In genomic region chr6:132706756-132707155, GRCh38 we compare ENCODE assay signal across 20 cellular contexts. TPM values are rescaled to one million over a fixed set of nuclear protein-coding genes. Genes with fewer than 3 reads are reported as not detected.
"Had no signal": no experiment of that assay in that cellular context is flagged by ENCODE, and none has a peak within 500 bp of the region (broad histone marks: within the 10 kb centered on the region; RNA-seq: fewer than 3 reads in every experiment).

No MANE protein-coding gene starts in this region.

RNA-seq across cellular contexts. Expression of gene VNN1, which starts 7.1 kb away (rescaled TPM):
- total RNA-seq: activated naive CD4-positive, alpha-beta T cell treated with anti-CD3 and anti-CD28 coated beads for 36 hours; activated naive CD4-positive, alpha-beta T cell treated with anti-CD3 and anti-CD28 coated beads, Interleukin-2, amount 50 U/mL, for 72 hours; activated naive CD8-positive, alpha-beta T cell treated with anti-CD3 and anti-CD28 coated beads for 36 hours; activated naive CD8-positive, alpha-beta T cell treated with anti-CD3 and anti-CD28 coated beads, Interleukin-2, amount 10 ng/mL, durations not matched to agents 7 days and 5 days; activated T-cell treated with anti-CD3 and anti-CD28 coated beads, Interleukin-2, amount 50 U/mL, for 4 hours; activated T-cell treated with anti-CD3 and anti-CD28 coated beads, Interleukin-2, amount 50 U/mL, for 72 hours; activated T-helper 1 cell treated with anti-CD3 and anti-CD28 coated beads, Interleukin-12 subunit alpha, Interleukin-12 subunit beta, Interleukin-2, Interleukin-4 antibody, amounts not matched to agents 30 ng/mL and 10 ng/mL and 1 ng/mL, durations not matched to agents 14 hours and 24 hours and 36 hours; activated T-helper 17 cell treated with anti-CD3 and anti-CD28 coated beads, Interleukin-2, amount 50 U/mL, for 72 hours; activated T-helper 2 cell treated with anti-CD3 and anti-CD28 coated beads, Interferon-gamma antibody, Interleukin-2, Interleukin-4, amounts not matched to agents 10 μg/mL and 5 μg/mL and 100 μg/mL, durations not matched to agents 14 hours and 24 hours and 36 hours; ascending aorta; cardiac muscle cell; chondrocyte had no signal
- polyA plus RNA-seq: cardiac muscle cell had no signal

RNA-seq across cellular contexts. Expression of gene TAAR1, which starts 47.8 kb away (rescaled TPM):
- total RNA-seq: activated naive CD4-positive, alpha-beta T cell treated with anti-CD3 and anti-CD28 coated beads for 36 hours; activated naive CD4-positive, alpha-beta T cell treated with anti-CD3 and anti-CD28 coated beads, Interleukin-2, amount 50 U/mL, for 72 hours; activated naive CD8-positive, alpha-beta T cell treated with anti-CD3 and anti-CD28 coated beads for 36 hours; activated naive CD8-positive, alpha-beta T cell treated with anti-CD3 and anti-CD28 coated beads, Interleukin-2, amount 10 ng/mL, durations not matched to agents 7 days and 5 days; activated T-cell treated with anti-CD3 and anti-CD28 coated beads, Interleukin-2, amount 50 U/mL, for 4 hours; activated T-cell treated with anti-CD3 and anti-CD28 coated beads, Interleukin-2, amount 50 U/mL, for 72 hours; activated T-helper 1 cell treated with anti-CD3 and anti-CD28 coated beads, Interleukin-12 subunit alpha, Interleukin-12 subunit beta, Interleukin-2, Interleukin-4 antibody, amounts not matched to agents 30 ng/mL and 10 ng/mL and 1 ng/mL, durations not matched to agents 14 hours and 24 hours and 36 hours; activated T-helper 17 cell treated with anti-CD3 and anti-CD28 coated beads, Interleukin-2, amount 50 U/mL, for 72 hours; activated T-helper 2 cell treated with anti-CD3 and anti-CD28 coated beads, Interferon-gamma antibody, Interleukin-2, Interleukin-4, amounts not matched to agents 10 μg/mL and 5 μg/mL and 100 μg/mL, durations not matched to agents 14 hours and 24 hours and 36 hours; adrenal gland; aorta; ascending aorta; astrocyte; body of pancreas; breast epithelium; cardiac muscle cell; cardiac septum; cerebellum; chondrocyte had no signal
- polyA plus RNA-seq: adipose tissue, adrenal gland, aorta, cardiac muscle cell had no signal

RNA-seq across cellular contexts. Expression of gene VNN2, which starts 50.9 kb away (rescaled TPM):
- total RNA-seq: cardiac muscle cell, chondrocyte had no signal
- polyA plus RNA-seq: cardiac muscle cell had no signal
